Comparison of ENCODE assay signal across 18 cellular contexts in genomic region chr17:11296994-11297393, GRCh38. TPM values are rescaled to one million over a fixed set of nuclear protein-coding genes. Genes with fewer than 3 reads are reported as not detected.
DNase-seq lines count a peak whose midpoint lies in the region; ATAC-seq and TF ChIP-seq lines count a peak whose summit lies in the region.
"Had no signal": no experiment of that assay in that cellular context is flagged by ENCODE, and none has a peak within 500 bp of the region (broad histone marks: within the 10 kb centered on the region; RNA-seq: fewer than 3 reads in every experiment).

No MANE protein-coding gene starts in this region.

- no peaks in the 10 kb centered on the region for H3K36me3 Mint-ChIP-seq in progenitor cell of endocrine pancreas (ENCODE audit: insufficient read depth)

- intact Hi-C loops in OCI-LY7 (cut with micrococcal nuclease; ENCODE audit: unreplicated experiment), result no loop called here

- H3K27ac Mint-ChIP-seq in progenitor cell of endocrine pancreas, result no peak overlapping the region
- H3K27ac Mint-ChIP-seq: activated B cell treated with CpG ODN at 0.5 μM for 24 hours; activated T-cell treated with anti-CD3 and anti-CD28 coated beads, Interleukin-2, amount 50 U/mL, for 72 hours; stimulated activated naive CD8-positive, alpha-beta T cell treated with anti-CD3 and anti-CD28 coated beads, Interleukin-15, Interleukin-2, amounts not matched to agents 100 ng/mL and 50 ng/mL, for 24 hours had no signal

- no peaks in the 10 kb centered on the region for H3K9me3 Mint-ChIP-seq in progenitor cell of endocrine pancreas (ENCODE audit: low read depth)

- H3K79me2 ChIP-seq in OCI-LY7 (ENCODE audit: insufficient read depth, low read depth, low read length), result no peaks in the 10 kb centered on the region

- TF ChIP-seq POLR2A in gastroesophageal sphincter (IDR thresholded peaks at IDR 0.05), result no peak

- ATAC-seq in gastroesophageal sphincter, result no peak
- ATAC-seq: activated T-cell treated with anti-CD3 and anti-CD28 coated beads, Interleukin-2, amount 50 U/mL, for 72 hours; left cardiac atrium had no signal

- H3K9me3 ChIP-seq in OCI-LY7 (ENCODE audit: low read length), result no peaks in the 10 kb centered on the region
- H3K9me3 ChIP-seq in gastroesophageal sphincter, result no peaks in the 10 kb centered on the region

- no peaks in the 10 kb centered on the region for H3K36me3 ChIP-seq in OCI-LY7 (ENCODE audit: insufficient read depth, low read length)
- no peaks in the 10 kb centered on the region for H3K36me3 ChIP-seq in gastroesophageal sphincter

- no peaks in the 10 kb centered on the region for H4K20me1 ChIP-seq in OCI-LY7 (ENCODE audit: insufficient read depth, low read length)

- TF ChIP-seq EP300 in gastroesophageal sphincter (IDR thresholded peaks at IDR 0.05), result no peak

- peaks cover 15% of the 10 kb centered on the region for H3K27me3 Mint-ChIP-seq in progenitor cell of endocrine pancreas
- H3K27me3 Mint-ChIP-seq: activated B cell treated with CpG ODN at 0.5 μM for 24 hours had no signal

- no peak overlapping the region for H3K27ac ChIP-seq in OCI-LY7 (ENCODE audit: low read depth, low read length, poor library complexity, severe bottlenecking)
- H3K27ac ChIP-seq in gastroesophageal sphincter, result no peak overlapping the region
- H3K27ac ChIP-seq: RWPE1 had no signal

- H3K4me3 Mint-ChIP-seq in progenitor cell of endocrine pancreas (ENCODE audit: low read depth), result no peak overlapping the region
- H3K4me3 Mint-ChIP-seq: activated B cell treated with CpG ODN at 0.5 μM for 24 hours; activated T-cell treated with anti-CD3 and anti-CD28 coated beads, Interleukin-2, amount 50 U/mL, for 72 hours; stimulated activated naive CD8-positive, alpha-beta T cell treated with anti-CD3 and anti-CD28 coated beads, Interleukin-15, Interleukin-2, amounts not matched to agents 100 ng/mL and 50 ng/mL, for 24 hours had no signal

- no peak overlapping the region for H3K4me2 ChIP-seq in OCI-LY7 (ENCODE audit: low read length)

- H3K4me1 ChIP-seq in OCI-LY7 (ENCODE audit: insufficient read depth, low read length, poor library complexity, severe bottlenecking) (no peaks in the 10 kb centered on the region), gastroesophageal sphincter (no peaks in the 10 kb centered on the region)

- H3K4me1 Mint-ChIP-seq in progenitor cell of endocrine pancreas (ENCODE audit: low read depth), result no peaks in the 10 kb centered on the region
- H3K4me1 Mint-ChIP-seq: activated B cell treated with CpG ODN at 0.5 μM for 24 hours had no signal

- TF ChIP-seq CTCF in OCI-LY7 (conservative IDR thresholded peaks at IDR 0.05; ENCODE audit: low read length), result peak; percentile 74
- peak; percentile 7 for TF ChIP-seq CTCF in fibroblast of mammary gland (conservative IDR thresholded peaks at IDR 0.05; ENCODE audit: control insufficient read depth, insufficient read depth, low read depth, low read length)
- TF ChIP-seq CTCF in progenitor cell of endocrine pancreas (IDR thresholded peaks at IDR 0.05; ENCODE audit: unreplicated experiment), result peak; percentile 70
- TF ChIP-seq CTCF in gastroesophageal sphincter (IDR thresholded peaks at IDR 0.05), result peak in 1 of 4 experiments; percentile 28

- no peak overlapping the region for H3K4me3 ChIP-seq in OCI-LY7 (ENCODE audit: low read depth, low read length, poor library complexity, severe bottlenecking)
- H3K4me3 ChIP-seq in fibroblast of mammary gland (ENCODE audit: control insufficient read depth, low read depth, low read length), result no peak overlapping the region
- H3K4me3 ChIP-seq in gastroesophageal sphincter, result no peak overlapping the region

- CTCF ChIA-PET in OCI-LY7 (lab: Charles Lee; ENCODE audit: unreplicated experiment), result no interaction called here

- POLR2A ChIA-PET in OCI-LY7 (lab: Charles Lee), result no interaction called here

- no peaks in the 10 kb centered on the region for H3K9me2 ChIP-seq in OCI-LY7 (ENCODE audit: insufficient read depth, low read length)

- 34 to 46% methylated on average over 4 of the region's 4 CpGs for WGBS in gastroesophageal sphincter (ENCODE audit: low coverage in 1 of 2), 2 donors

- no peak overlapping the region for H2AFZ ChIP-seq in OCI-LY7 (ENCODE audit: low read length)

- no TSS peak for BruUV-seq in OCI-LY7 (replicated peaks; lab: Mats Ljungman, UMichigan)

- DNase-seq in NCI-H146 (lab: John Stamatoyannopoulos, UW) (peak; percentile 9), NCI-H146 treated with DMSO at 0.1 percent for 48 hours (lab: John Stamatoyannopoulos, UW; ENCODE audit: unreplicated experiment) (no peak), OCI-LY7 (ENCODE audit: low spot score) (peak; percentile 2), fibroblast of mammary gland (ENCODE audit: low read depth) (peak; percentile 3), progenitor cell of endocrine pancreas (ENCODE audit: low spot score, unreplicated experiment) (no peak), CD1c-positive myeloid dendritic cell (ENCODE audit: extremely low spot score) (no peak), NCI-H2171 treated with DMSO at 0.1 percent for 48 hours (lab: John Stamatoyannopoulos, UW) (no peak)
- DNase-seq: activated B cell treated with CpG ODN at 0.5 μM for 24 hours; activated T-cell treated with anti-CD3 and anti-CD28 coated beads, Interleukin-2, amount 50 U/mL, for 72 hours; DMS53; left cardiac atrium; NCI-H2171; occipital lobe; stimulated activated CD4-positive, alpha-beta T cell treated with anti-CD3 and anti-CD28 coated beads, Interleukin-1b, Interleukin-23, amount 100 ng/mL, for 48 hours had no signal

- H3K27me3 ChIP-seq in gastroesophageal sphincter, result no peaks in the 10 kb centered on the region

RNA-seq across cellular contexts. Expression of gene SHISA6, which starts 56.0 kb away (rescaled TPM):
- not detected in 2 replicates for total RNA-seq in OCI-LY7 (2014; rRNA removed; shearing (Covaris generic))
- not detected in 2 replicates for total RNA-seq in OCI-LY7 (2022)
- 1.0 and 1.2 TPM in 2 replicates for total RNA-seq in progenitor cell of endocrine pancreas
- 1 to 10 TPM in 2 of 4 donors, under 1 TPM in 2; 0.31 to 1.5 (median 0.90) TPM for total RNA-seq in gastroesophageal sphincter
- total RNA-seq: activated B cell treated with CpG ODN at 0.5 μM for 24 hours; activated T-cell treated with anti-CD3 and anti-CD28 coated beads, Interleukin-2, amount 50 U/mL, for 72 hours; fibroblast of lung had no signal

Comparison
In these comparisons a context has a peak if more than half of its experiments do, and no peak if none do; other contexts are left out.
1. DNase-seq: peak in NCI-H146 (single experiment), OCI-LY7 (single experiment) and fibroblast of mammary gland (single experiment); none in NCI-H146 treated with DMSO at 0.1 percent for 48 hours (single experiment), progenitor cell of endocrine pancreas (single experiment), CD1c-positive myeloid dendritic cell (single experiment) and NCI-H2171 treated with DMSO at 0.1 percent for 48 hours (single experiment).